23 cellular contexts compared by ENCODE assay signal in the genomic region with DNA sequence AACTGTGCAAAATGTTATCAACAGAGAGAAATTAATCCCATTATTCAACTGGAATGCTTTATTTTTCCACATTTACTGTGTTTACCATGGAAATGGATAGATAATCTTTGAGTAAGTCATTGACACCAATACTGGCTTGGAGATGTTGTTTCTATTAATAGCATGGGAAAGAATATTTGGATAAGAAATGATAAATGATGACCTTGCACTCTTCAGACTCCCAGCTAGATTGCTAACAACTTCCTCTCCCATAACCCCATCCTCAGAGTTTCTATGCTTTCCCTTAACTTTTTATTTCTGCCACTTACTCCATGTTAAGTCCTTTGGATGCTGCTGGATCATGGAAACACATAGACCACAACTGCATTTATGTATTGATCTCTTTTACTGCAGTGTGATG.
DNase-seq lines count a peak whose midpoint lies in the region; ATAC-seq, FAIRE-seq and TF ChIP-seq lines count a peak whose summit lies in the region.
"Had no signal": no experiment of that assay in that cellular context is flagged by ENCODE, and none has a peak within 500 bp of the region (broad histone marks: within the 10 kb centered on the region; RNA-seq: fewer than 3 reads in every experiment).

No MANE protein-coding gene starts in this region.

- no peak for TF ChIP-seq POLR2A in A549 (IDR thresholded peaks at IDR 0.05; ENCODE audit: low read length)
- TF ChIP-seq POLR2A in K562 (conservative IDR thresholded peaks at IDR 0.05), result no peak

- H3K9ac ChIP-seq in BLaER1 (no peak overlapping the region), K562 (ENCODE audit: insufficient read depth in 1 of 2, low read depth in 2 of 2, low read length in 2 of 2) (no peak overlapping the region)

- H3K4me1 ChIP-seq in A549 (no peaks in the 10 kb centered on the region), BLaER1 (peaks cover 25% of the 10 kb centered on the region), K562 (replicated peaks in 1 of 2; ENCODE audit: control insufficient read depth in 2 of 2, insufficient read depth in 2 of 2, low read length in 2 of 2) (no peaks in the 10 kb centered on the region)

- CTCF ChIA-PET in A549 (lab: Yijun Ruan, JAX) (interaction anchor here (1.1 kb wide), 1 partner anchor 134 kb away, joined by 3 read pairs; no protein-coding TSS in a partner anchor), K562 (lab: Yijun Ruan, JAX; ENCODE audit: low intra/inter-chr PET ratio) (no interaction called here)

- H4K20me1 ChIP-seq in BLaER1 (no peaks in the 10 kb centered on the region), K562 (replicated peaks; ENCODE audit: control insufficient read depth, insufficient read depth, low read length) (no peaks in the 10 kb centered on the region; the same call in 1 of the 2 replicates)

- no peaks in the 10 kb centered on the region for H3K79me2 ChIP-seq in K562 (ENCODE audit: control insufficient read depth, insufficient read depth, low read length)

- no peak overlapping the region for H3K4me2 ChIP-seq in A549
- H3K4me2 ChIP-seq in BLaER1, result peak overlapping the region; percentile 55; the same call in 1 of the 2 replicates
- H3K4me2 ChIP-seq in K562 (ENCODE audit: insufficient read depth, low read length), result no peak overlapping the region

- no peak overlapping the region for H2AFZ ChIP-seq in K562 (ENCODE audit: low read depth, low read length)

- H3K9me3 ChIP-seq in A549 (no peaks in the 10 kb centered on the region), BLaER1 (no peaks in the 10 kb centered on the region; the same call in 1 of the 2 replicates), K562 (replicated peaks; ENCODE audit: control insufficient read depth, insufficient read depth, low read depth, low read length) (no peaks in the 10 kb centered on the region)

- no peaks in the 10 kb centered on the region for H3K27me3 ChIP-seq in BLaER1
- H3K27me3 ChIP-seq in K562 (ENCODE audit: control insufficient read depth in 2 of 2, insufficient read depth in 2 of 2, low read length in 2 of 2), result no peaks in the 10 kb centered on the region

- H3K36me3 ChIP-seq in BLaER1 (no peaks in the 10 kb centered on the region), K562 (ENCODE audit: control insufficient read depth, insufficient read depth, low read length) (no peaks in the 10 kb centered on the region)

- TF ChIP-seq RAD21 in A549 (conservative IDR thresholded peaks at IDR 0.05 in 1 of 2, IDR thresholded peaks at IDR 0.05 in 1 of 2), result no peak
- TF ChIP-seq RAD21 in K562 (CRISPR knock-in tag; conservative IDR thresholded peaks at IDR 0.05 in 1 of 2, IDR thresholded peaks at IDR 0.05 in 1 of 2), result no peak

- POLR2A ChIA-PET in A549 (lab: Yijun Ruan, JAX), result no interaction called here
- POLR2A ChIA-PET in K562 (lab: Yijun Ruan, JAX), result no interaction called here

- no TSS peak for BruUV-seq in K562 (replicated peaks; lab: Mats Ljungman, UMichigan)

- TF ChIP-seq CTCF in A549 (IDR thresholded peaks at IDR 0.05) (no peak), K562 (IDR thresholded peaks at IDR 0.05 in 2 of 3, conservative IDR thresholded peaks at IDR 0.05 in 1 of 3; ENCODE audit: insufficient read depth in 2 of 3, low read depth in 1 of 3, low read length in 3 of 3) (no peak)

- intact Hi-C loops in K562 (cut with micrococcal nuclease), result no loop called here

- H3K4me3 ChIP-seq in A549 (no peak overlapping the region), BLaER1 (no peak overlapping the region), K562 (no peak overlapping the region)
- H3K4me3 ChIP-seq: GM12878 had no signal

- in situ Hi-C loops in K562 (cut with MboI), result no loop called here

- no peak for DNase-seq in A549 (ENCODE audit: low read depth in 1 of 2, low spot score in 1 of 2)
- DNase-seq in K562 (ENCODE audit: extremely low read depth in 1 of 4, low spot score in 3 of 4), result no peak
- no peak for DNase-seq in NCI-H2029 treated with DMSO at 0.1 percent for 48 hours (lab: John Stamatoyannopoulos, UW)
- DNase-seq: 8988T; AML-193; C1 segment of cervical spinal cord; CD4-positive, alpha-beta memory T cell; CD4-positive, CD25-positive, alpha-beta regulatory T cell; CD8-positive, alpha-beta memory T cell; COR-L47; DMS 273 treated with DMSO at 0.1 percent for 48 hours; DMS153; DMS53; DMS79; DND-41; EL; GDM1 had no signal

- TF ChIP-seq EP300 in A549 (IDR thresholded peaks at IDR 0.05) (no peak), K562 (IDR thresholded peaks at IDR 0.05; ENCODE audit: low read length) (no peak)

- no peaks in the 10 kb centered on the region for H3K9me1 ChIP-seq in K562 (ENCODE audit: control insufficient read depth, insufficient read depth, low read length)

- no peak for FAIRE-seq in A549 (lab: Jason Lieb, UNC)
- no peak for FAIRE-seq in K562 (lab: Jason Lieb, UNC)
- FAIRE-seq: A204.1, GM12878, GM12892, GM18507 had no signal

- H3K27ac ChIP-seq in A549 (no peak overlapping the region), BLaER1 (no peak overlapping the region), K562 (ENCODE audit: extremely low read depth, low read depth, low read length) (no peak overlapping the region)

- ATAC-seq in A549, result no peak
- no peak for ATAC-seq in K562
- ATAC-seq in HG03097 (IDR thresholded peaks at IDR 0.05; ENCODE audit: low FRiP score, unreplicated experiment), result no peak
- ATAC-seq: GM12878 had no signal

TF ChIP-seq in A549, 52 proteins besides CTCF, POLR2A, EP300 and RAD21:
- TF ChIP-seq HOXB13 (CRISPR knock-in tag; IDR thresholded peaks at IDR 0.05; ENCODE audit: low read depth) (no peak), MAFK (IDR thresholded peaks at IDR 0.05; ENCODE audit: partially characterized antibody) (peak; percentile 57)

TF ChIP-seq in K562, 482 proteins besides CTCF, POLR2A, EP300 and RAD21:
- no peak for TF ChIP-seq ZFX (CRISPR knock-in tag; IDR thresholded peaks at IDR 0.05)
- TF ChIP-seq TEAD2 (tag; IDR thresholded peaks at IDR 0.05), result no peak
- no peak for TF ChIP-seq PPARD (CRISPR knock-in tag; IDR thresholded peaks at IDR 0.05)
- 0 out of 2 replicates have a peak, but pooled peaks have one; percentile 31 for TF ChIP-seq C11orf30 (IDR thresholded peaks at IDR 0.05; ENCODE audit: low read depth)
- TF ChIP-seq, protein P1, sequence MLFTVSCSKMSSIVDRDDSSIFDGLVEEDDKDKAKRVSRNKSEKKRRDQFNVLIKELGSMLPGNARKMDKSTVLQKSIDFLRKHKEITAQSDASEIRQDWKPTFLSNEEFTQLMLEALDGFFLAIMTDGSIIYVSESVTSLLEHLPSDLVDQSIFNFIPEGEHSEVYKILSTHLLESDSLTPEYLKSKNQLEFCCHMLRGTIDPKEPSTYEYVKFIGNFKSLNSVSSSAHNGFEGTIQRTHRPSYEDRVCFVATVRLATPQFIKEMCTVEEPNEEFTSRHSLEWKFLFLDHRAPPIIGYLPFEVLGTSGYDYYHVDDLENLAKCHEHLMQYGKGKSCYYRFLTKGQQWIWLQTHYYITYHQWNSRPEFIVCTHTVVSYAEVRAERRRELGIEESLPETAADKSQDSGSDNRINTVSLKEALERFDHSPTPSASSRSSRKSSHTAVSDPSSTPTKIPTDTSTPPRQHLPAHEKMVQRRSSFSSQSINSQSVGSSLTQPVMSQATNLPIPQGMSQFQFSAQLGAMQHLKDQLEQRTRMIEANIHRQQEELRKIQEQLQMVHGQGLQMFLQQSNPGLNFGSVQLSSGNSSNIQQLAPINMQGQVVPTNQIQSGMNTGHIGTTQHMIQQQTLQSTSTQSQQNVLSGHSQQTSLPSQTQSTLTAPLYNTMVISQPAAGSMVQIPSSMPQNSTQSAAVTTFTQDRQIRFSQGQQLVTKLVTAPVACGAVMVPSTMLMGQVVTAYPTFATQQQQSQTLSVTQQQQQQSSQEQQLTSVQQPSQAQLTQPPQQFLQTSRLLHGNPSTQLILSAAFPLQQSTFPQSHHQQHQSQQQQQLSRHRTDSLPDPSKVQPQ (CRISPR knock-in tag; IDR thresholded peaks at IDR 0.05; ENCODE audit: borderline replicate concordance), result no peak
- TF ChIP-seq NFXL1 (CRISPR knock-in tag; IDR thresholded peaks at IDR 0.05), result no peak
- no peak for TF ChIP-seq ZNF507 (tag; conservative IDR thresholded peaks at IDR 0.05)
- no peak for TF ChIP-seq ZNF23 (CRISPR knock-in tag; IDR thresholded peaks at IDR 0.05)
- TF ChIP-seq MAFK (IDR thresholded peaks at IDR 0.05; ENCODE audit: low read length), result peak; percentile 45; the same call in 1 of the 2 replicates
- TF ChIP-seq MAFF (IDR thresholded peaks at IDR 0.05; ENCODE audit: low read length), result peak; percentile 55; the same call in 1 of the 2 replicates
- TF ChIP-seq ZNF316 (IDR thresholded peaks at IDR 0.05), result peak; percentile 61
- no peak for TF ChIP-seq MTF1 (CRISPR knock-in tag; IDR thresholded peaks at IDR 0.05; ENCODE audit: borderline replicate concordance)
